Comparison of ENCODE assay signal across 17 cellular contexts in genomic region chr1:245575710-245576109, GRCh38.
"Had no signal": no experiment of that assay in that cellular context is flagged by ENCODE, and none has a peak within 500 bp of the region (broad histone marks: within the 10 kb centered on the region; RNA-seq: fewer than 3 reads in every experiment).

No MANE protein-coding gene starts in this region.

- H3K4me3 ChIP-seq: ascending aorta, breast epithelium, colonic mucosa, pancreas, thyroid gland had no signal

- H3K27me3 ChIP-seq: ascending aorta, breast epithelium, colonic mucosa, pancreas, thyroid gland had no signal

- H3K27ac ChIP-seq: ascending aorta, breast epithelium, colonic mucosa, pancreas, thyroid gland had no signal

- H3K9me3 ChIP-seq: ascending aorta, breast epithelium, colonic mucosa, pancreas, thyroid gland had no signal

- H3K36me3 ChIP-seq: ascending aorta, breast epithelium, colonic mucosa, pancreas, thyroid gland had no signal

- DNase-seq: activated CD4-positive, alpha-beta T cell treated with anti-CD3 and anti-CD28 coated beads, Interleukin-2, amount 10 ng/mL, durations not matched to agents 7 days and 5 days; activated CD8-positive, alpha-beta T cell treated with anti-CD3 and anti-CD28 coated beads, Interleukin-2, amount 10 ng/mL, durations not matched to agents 7 days and 5 days; activated naive CD4-positive, alpha-beta T cell treated with Interleukin-2 at 50 U/mL for 16 hours; activated naive CD8-positive, alpha-beta T cell treated with anti-CD3 and anti-CD28 coated beads, Interleukin-2, amount 50 U/mL, for 24 hours; activated T-cell treated with anti-CD3 and anti-CD28 coated beads, Interleukin-2, amount 50 U/mL, for 24 hours; colonic mucosa; left cardiac atrium; naive thymus-derived CD8-positive, alpha-beta T cell; pancreas; stimulated activated CD4-positive, alpha-beta T cell treated with anti-CD3 and anti-CD28 coated beads, Interleukin-12 subunit alpha, Interleukin-12 subunit beta, amount 100 ng/mL, for 4 hours; stimulated activated CD4-positive, alpha-beta T cell treated with anti-CD3 and anti-CD28 coated beads, Interleukin-2, amount 100 ng/mL, for 24 hours; stimulated activated naive CD4-positive, alpha-beta T cell treated with Interleukin-2 at 50 U/mL for 16 hours; T1000; thyroid gland had no signal

- ATAC-seq: activated CD4-positive, CD25-positive, alpha-beta regulatory T cell treated with anti-CD3 and anti-CD28 coated beads, Interleukin-2, amount 50 U/mL, for 24 hours; activated CD8-positive, alpha-beta T cell treated with anti-CD3 and anti-CD28 coated beads, Interleukin-2, amount 10 ng/mL, durations not matched to agents 7 days and 5 days; activated naive CD8-positive, alpha-beta T cell treated with anti-CD3 and anti-CD28 coated beads, Interleukin-2, amount 50 U/mL, for 24 hours; left cardiac atrium; naive thymus-derived CD8-positive, alpha-beta T cell; pancreas had no signal

- H3K4me1 ChIP-seq: ascending aorta, breast epithelium, colonic mucosa, pancreas, thyroid gland had no signal
